7 cellular contexts compared by ENCODE assay signal in genomic region chr17:20566736-20567135, GRCh38. TPM values are rescaled to one million over a fixed set of nuclear protein-coding genes. Genes with fewer than 3 reads are reported as not detected.
"Had no signal": no experiment of that assay in that cellular context is flagged by ENCODE, and none has a peak within 500 bp of the region (broad histone marks: within the 10 kb centered on the region; RNA-seq: fewer than 3 reads in every experiment).

No MANE protein-coding gene starts in this region.

RNA-seq across cellular contexts. Expression of gene CDRT15L2, which starts 12.8 kb away (rescaled TPM):
- total RNA-seq: LHCN-M2, MCF 10A, PC-9, Peyer's patch, Right ventricle myocardium inferior, RPMI7951, SJCRH30 had no signal
